In genomic region chr9:91039125-91039834, GRCh38 we compare ENCODE assay signal across 23 cellular contexts.
A peak's percentile ranks its signal among the peaks of the same experiment; 100 is the strongest.
DNase-seq lines count a peak whose midpoint lies in the region; ATAC-seq and TF ChIP-seq lines count a peak whose summit lies in the region.
"Had no signal": no experiment of that assay in that cellular context is flagged by ENCODE, and none has a peak within 500 bp of the region (broad histone marks: within the 10 kb centered on the region; RNA-seq: fewer than 3 reads in every experiment).

No MANE protein-coding gene starts in this region.

- intact Hi-C loops in PC-9 (cut with micrococcal nuclease; ENCODE audit: unreplicated experiment) = loop anchor here (2.0 to 10.0 kb wide), 4 partner anchors 32 to 496 kb away; no protein-coding TSS in a partner anchor
- intact Hi-C loops in CD4-positive, alpha-beta memory T cell (cut with micrococcal nuclease) = loop anchor here (5.0 kb wide), 2 partner anchors 122 to 643 kb away; no protein-coding TSS in a partner anchor

- no peak overlapping the region for H3K27ac ChIP-seq in PC-9
- no peak overlapping the region for H3K27ac ChIP-seq in coronary artery
- H3K27ac ChIP-seq in osteoblast (ENCODE audit: low read depth, low read length) = peak overlapping the region; percentile 12
- H3K27ac ChIP-seq in CD4-positive, alpha-beta memory T cell (ENCODE audit: low read depth, low read length) = no peak overlapping the region
- H3K27ac ChIP-seq: thyroid gland had no signal

- H3K4me1 Mint-ChIP-seq in CD4-positive, alpha-beta memory T cell = peaks cover 11 to 15% (median 12%) of the 10 kb centered on the region in 4 donors

- POLR2A ChIA-PET in PC-9 (lab: Charles Lee; ENCODE audit: unreplicated experiment) = no interaction called here
- POLR2A ChIA-PET in CD4-positive, alpha-beta memory T cell (lab: Charles Lee; ENCODE audit: partially characterized antibody) = no interaction called here

- H3K9me2 ChIP-seq in PC-9 (ENCODE audit: insufficient read depth) = no peaks in the 10 kb centered on the region
- H3K9me2 ChIP-seq: SK-N-SH had no signal

- H3K27me3 ChIP-seq in PC-9 (ENCODE audit: insufficient read depth, low read depth) = no peaks in the 10 kb centered on the region
- no peaks in the 10 kb centered on the region for H3K27me3 ChIP-seq in osteoblast (ENCODE audit: insufficient read depth, low read length)
- H3K27me3 ChIP-seq in CD4-positive, alpha-beta memory T cell (ENCODE audit: insufficient read depth, low read length) = peaks cover under 1% of the 10 kb centered on the region
- H3K27me3 ChIP-seq: body of pancreas, thyroid gland had no signal

- no peak overlapping the region for H3K27ac Mint-ChIP-seq in CD4-positive, alpha-beta memory T cell
- H3K27ac Mint-ChIP-seq: T-helper 17 cell had no signal

- CTCF ChIA-PET in PC-9 (lab: Charles Lee) = no interaction called here
- CTCF ChIA-PET in CD4-positive, alpha-beta memory T cell (lab: Charles Lee; ENCODE audit: partially characterized antibody) = interaction anchor here (1.3 to 1.5 kb wide), 2 partner anchors 387 to 397 kb away, joined by 3 to 4 read pairs; no protein-coding TSS in a partner anchor

- no peaks in the 10 kb centered on the region for H3K36me3 Mint-ChIP-seq in CD4-positive, alpha-beta memory T cell

- ATAC-seq in HG02981 (IDR thresholded peaks at IDR 0.05; ENCODE audit: unreplicated experiment) = no peak
- ATAC-seq: body of pancreas, left ventricle myocardium superior, right cardiac atrium, T-helper 17 cell had no signal

- peaks cover 18 to 30% of the 10 kb centered on the region in 2 donors for H3K27me3 Mint-ChIP-seq in CD4-positive, alpha-beta memory T cell

- H3K4me1 ChIP-seq in PC-9 (replicated peaks; ENCODE audit: insufficient read depth) = peaks cover 51% of the 10 kb centered on the region
- H3K4me1 ChIP-seq in osteoblast (ENCODE audit: insufficient read depth, low read length) = peaks cover 18% of the 10 kb centered on the region
- H3K4me1 ChIP-seq in CD4-positive, alpha-beta memory T cell (ENCODE audit: insufficient read depth, low read length) = peaks cover 12% of the 10 kb centered on the region

- H3K4me2 ChIP-seq in PC-9 = peak overlapping the region; percentile 72; the same call in 1 of the 2 replicates
- H3K4me2 ChIP-seq in osteoblast (ENCODE audit: insufficient read depth, low read length) = no peak overlapping the region
- H3K4me2 ChIP-seq: SK-N-SH had no signal

- DNase-seq in EL (peak; percentile 24), PC-9 (no peak), coronary artery (ENCODE audit: low spot score) (peak; percentile 57), osteoblast (ENCODE audit: insufficient read length, low spot score, missing footprints) (no peak)
- DNase-seq in CD4-positive, alpha-beta memory T cell = no peak
- DNase-seq in stimulated activated CD4-positive, alpha-beta T cell treated with anti-CD3 and anti-CD28 coated beads, Interleukin-4, amount 100 ng/mL, for 4 hours = no peak
- DNase-seq: activated CD4-positive, alpha-beta T cell treated with anti-CD3 and anti-CD28 coated beads for 48 hours; activated effector memory CD4-positive, alpha-beta T cell treated with Interleukin-2 at 50 U/mL for 16 hours; body of pancreas; DMS53; effector memory CD4-positive, alpha-beta T cell; left ventricle myocardium superior; midbrain; NCI-H1092 treated with DMSO at 0.1 percent for 48 hours; NCI-H1930; NCI-H2227 treated with DMSO at 0.1 percent for 48 hours; NCI-H774; SK-N-SH; stimulated activated naive CD4-positive, alpha-beta T cell treated with Interleukin-2 at 50 U/mL for 16 hours; T-helper 17 cell; thyroid gland had no signal

- H3K36me3 ChIP-seq in PC-9 (ENCODE audit: low read depth) (no peaks in the 10 kb centered on the region), osteoblast (ENCODE audit: insufficient read depth, low read length) (no peaks in the 10 kb centered on the region)
- H3K36me3 ChIP-seq in CD4-positive, alpha-beta memory T cell (ENCODE audit: insufficient read depth, low read length) = no peaks in the 10 kb centered on the region
- H3K36me3 ChIP-seq: thyroid gland had no signal

- TF ChIP-seq CTCF in PC-9 (conservative IDR thresholded peaks at IDR 0.05) = no peak
- no peak for TF ChIP-seq CTCF in coronary artery (IDR thresholded peaks at IDR 0.05)
- no peak for TF ChIP-seq CTCF in osteoblast (IDR thresholded peaks at IDR 0.05; ENCODE audit: extremely low read depth, low read depth, low read length)

- BruUV-seq in PC-9 (replicated peaks; lab: Mats Ljungman, UMichigan) = no TSS peak

- no peak overlapping the region for H3K4me3 ChIP-seq in PC-9
- H3K4me3 ChIP-seq in coronary artery = no peak overlapping the region
- H3K4me3 ChIP-seq in osteoblast (ENCODE audit: insufficient read depth, low read length) = no peak overlapping the region
- H3K4me3 ChIP-seq in CD4-positive, alpha-beta memory T cell (ENCODE audit: low read length in 2 of 2) = no peak overlapping the region
- H3K4me3 ChIP-seq: body of pancreas, thyroid gland had no signal

- H4K20me1 ChIP-seq in PC-9 (ENCODE audit: insufficient read depth) = no peaks in the 10 kb centered on the region
- no peaks in the 10 kb centered on the region for H4K20me1 ChIP-seq in osteoblast (ENCODE audit: insufficient read depth, low read length)

- H3K9me3 ChIP-seq in PC-9 (ENCODE audit: insufficient read depth, low read depth) (no peaks in the 10 kb centered on the region), osteoblast (ENCODE audit: low read depth, low read length) (no peaks in the 10 kb centered on the region)
- H3K9me3 ChIP-seq in CD4-positive, alpha-beta memory T cell (ENCODE audit: control insufficient read depth in 1 of 2, low read length in 2 of 2) = no peaks in the 10 kb centered on the region
- H3K9me3 ChIP-seq: body of pancreas, SK-N-SH, thyroid gland had no signal

- no peaks in the 10 kb centered on the region for H3K79me2 ChIP-seq in PC-9 (ENCODE audit: low read depth)
- H3K79me2 ChIP-seq in osteoblast (ENCODE audit: insufficient read depth, low read length) = no peaks in the 10 kb centered on the region

- no peak overlapping the region for H3K4me3 Mint-ChIP-seq in CD4-positive, alpha-beta memory T cell

- peaks cover 33% of the 10 kb centered on the region for H3F3A ChIP-seq in PC-9 (ENCODE audit: insufficient read depth, low read depth)

- no peaks in the 10 kb centered on the region for H3K9me3 Mint-ChIP-seq in CD4-positive, alpha-beta memory T cell

- H2AFZ ChIP-seq in PC-9 (no peak overlapping the region), osteoblast (ENCODE audit: low read length) (no peak overlapping the region)

Comparison
In these comparisons a context has a peak if more than half of its experiments do, and no peak if none do; other contexts are left out.
1. DNase-seq: peak in EL (single experiment) and coronary artery (single experiment); none in PC-9 (0 of 2), osteoblast (single experiment), CD4-positive, alpha-beta memory T cell (0 of 5) and stimulated activated CD4-positive, alpha-beta T cell treated with anti-CD3 and anti-CD28 coated beads, Interleukin-4, amount 100 ng/mL, for 4 hours (0 of 2).